Comparison of ENCODE assay signal across 25 cellular contexts in genomic region chr3:165464736-165465135, GRCh38.
DNase-seq lines count a peak whose midpoint lies in the region; ATAC-seq, FAIRE-seq and TF ChIP-seq lines count a peak whose summit lies in the region.
"Had no signal": no experiment of that assay in that cellular context is flagged by ENCODE, and none has a peak within 500 bp of the region (broad histone marks: within the 10 kb centered on the region; RNA-seq: fewer than 3 reads in every experiment).

No MANE protein-coding gene starts in this region.

- H3K9me3 ChIP-seq in A549, result no peaks in the 10 kb centered on the region
- H3K9me3 ChIP-seq: upper lobe of right lung had no signal

- peak overlapping the region; percentile 81 for H3K4me2 ChIP-seq in A549

- TF ChIP-seq EP300 in A549 (IDR thresholded peaks at IDR 0.05), result no peak

- WGBS in A549 (ENCODE audit: missing lambda C conversion rate), result 44% methylated on average over 2 of the region's 2 CpGs

- FAIRE-seq in A549 (lab: Jason Lieb, UNC), result no peak
- FAIRE-seq: A204.1, islet of Langerhans had no signal

- DNase-seq in A549 (ENCODE audit: low read depth in 1 of 2, low spot score in 1 of 2) (peak in 1 of 2 experiments; percentile 17), HT1080 (ENCODE audit: low read depth) (peak; percentile 67), astrocyte of the hippocampus (ENCODE audit: low read depth, low spot score) (peak; percentile 11), fibroblast of pulmonary artery (ENCODE audit: low read depth) (peak; percentile 53), SW 1271 (lab: John Stamatoyannopoulos, UW) (no peak), GM20000 (ENCODE audit: low spot score) (no peak)
- DNase-seq: activated CD4-positive, alpha-beta T cell treated with anti-CD3 and anti-CD28 coated beads, Interleukin-2, amount 10 ng/mL, durations not matched to agents 24 days and 14 days; activated naive CD4-positive, alpha-beta T cell treated with anti-CD3 and anti-CD28 coated beads, Interleukin-2, amount 10 ng/mL, durations not matched to agents 7 days and 5 days; anterior cingulate cortex; C1 segment of cervical spinal cord; H9; hippocampal formation; MM.1S; NCI-H187; nephron progenitor cell; T-helper 2 cell; upper lobe of right lung had no signal

- H3K27ac ChIP-seq in A549, result no peak overlapping the region
- H3K27ac ChIP-seq: coronary artery, parathyroid adenoma, SJSA1, upper lobe of right lung, VCaP had no signal

- peaks cover 29% of the 10 kb centered on the region for H3K4me1 ChIP-seq in A549
- H3K4me1 ChIP-seq: parathyroid adenoma, SJSA1, upper lobe of right lung had no signal

- CTCF ChIA-PET in A549 (lab: Yijun Ruan, JAX), result no interaction called here

- TF ChIP-seq POLR2A in A549 (IDR thresholded peaks at IDR 0.05; ENCODE audit: low read length), result no peak

- no peak for TF ChIP-seq RAD21 in A549 (conservative IDR thresholded peaks at IDR 0.05 in 1 of 2, IDR thresholded peaks at IDR 0.05 in 1 of 2)

- TF ChIP-seq CTCF in A549 (IDR thresholded peaks at IDR 0.05), result no peak
- no peak for TF ChIP-seq CTCF in fibroblast of pulmonary artery (IDR thresholded peaks at IDR 0.05; ENCODE audit: low read length, missing control alignments)
- TF ChIP-seq CTCF in GM20000 (IDR thresholded peaks at IDR 0.05; ENCODE audit: extremely low read depth, missing control alignments), result no peak

- H3K4me3 ChIP-seq in A549 (no peak overlapping the region), fibroblast of pulmonary artery (replicated peaks; ENCODE audit: low read depth, low read length) (no peak overlapping the region)
- H3K4me3 ChIP-seq: coronary artery, SJSA1, upper lobe of right lung had no signal

- POLR2A ChIA-PET in A549 (lab: Yijun Ruan, JAX), result no interaction called here

- ATAC-seq in A549 (no peak), HG03095 (IDR thresholded peaks at IDR 0.05; ENCODE audit: unreplicated experiment) (no peak), GM18907 (IDR thresholded peaks at IDR 0.05; ENCODE audit: unreplicated experiment) (no peak)
- ATAC-seq: upper lobe of right lung had no signal

TF ChIP-seq in A549, 52 proteins besides CTCF, POLR2A, EP300 and RAD21:
- TF ChIP-seq KDM1A (IDR thresholded peaks at IDR 0.05; ENCODE audit: low read depth) (no peak), CBX2 (IDR thresholded peaks at IDR 0.05; ENCODE audit: borderline replicate concordance, low read depth) (no peak), NPAS2 (CRISPR knock-in tag; IDR thresholded peaks at IDR 0.05; ENCODE audit: borderline replicate concordance) (no peak), POLR2AphosphoS2 (conservative IDR thresholded peaks at IDR 0.05; ENCODE audit: low read length) (no peak), CHD4 (IDR thresholded peaks at IDR 0.05; ENCODE audit: borderline replicate concordance) (no peak)

Comparison
In these comparisons a context has a peak if more than half of its experiments do, and no peak if none do; other contexts are left out.
1. DNase-seq: peak in HT1080 (single experiment), astrocyte of the hippocampus (single experiment) and fibroblast of pulmonary artery (single experiment); none in SW 1271 (0 of 2) and GM20000 (single experiment).